25 cellular contexts compared by ENCODE assay signal in the genomic region with DNA sequence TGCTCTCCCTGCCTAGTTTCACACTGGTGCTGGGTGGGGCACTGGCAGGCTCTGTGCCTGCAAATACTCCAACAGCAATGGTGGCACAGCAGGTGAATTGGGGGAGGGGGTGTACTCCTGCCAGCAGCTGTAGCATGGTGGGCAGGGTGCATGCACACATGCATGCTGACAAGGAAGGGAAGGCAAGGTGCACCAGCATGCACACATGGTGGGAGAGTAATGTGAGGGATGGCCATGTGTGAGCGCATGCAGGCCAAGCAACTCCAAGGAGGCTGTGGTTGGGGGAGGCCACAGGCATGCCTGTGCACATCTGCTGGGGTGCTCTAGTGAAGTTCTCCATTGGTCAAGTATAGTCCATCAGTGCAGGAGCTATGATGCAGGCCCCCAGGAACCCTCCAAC. TPM values are rescaled to one million over a fixed set of nuclear protein-coding genes. Genes with fewer than 3 reads are reported as not detected.
A peak's percentile ranks its signal among the peaks of the same experiment; 100 is the strongest.
DNase-seq lines count a peak whose midpoint lies in the region; ATAC-seq and FAIRE-seq lines count a peak whose summit lies in the region.
"Had no signal": no experiment of that assay in that cellular context is flagged by ENCODE, and none has a peak within 500 bp of the region (broad histone marks: within the 10 kb centered on the region; RNA-seq: fewer than 3 reads in every experiment).

No MANE protein-coding gene starts in this region.

- H3K4me2 ChIP-seq in neuronal stem cell (ENCODE audit: insufficient read depth, low read length, poor library complexity, severe bottlenecking), result no peak overlapping the region
- H3K4me2 ChIP-seq: A549; BLaER1 treated with 17β-estradiol and CSF1 and Interleukin-3, amounts not matched to agents 10 nM and 100 nM had no signal

- no peak overlapping the region for H3K4ac ChIP-seq in neuronal stem cell (ENCODE audit: low read length)

- H3K4me1 ChIP-seq in neuronal stem cell (ENCODE audit: control insufficient read depth in 2 of 2, insufficient read depth in 1 of 2, low read depth in 1 of 2, low read length in 2 of 2), result no peaks in the 10 kb centered on the region
- no peaks in the 10 kb centered on the region for H3K4me1 ChIP-seq in aorta (ENCODE audit: control insufficient read depth in 1 of 2, insufficient read depth in 2 of 2, low read length in 2 of 2)
- H3K4me1 ChIP-seq: A549; BE2C; BLaER1 treated with 17β-estradiol and CSF1 and Interleukin-3, amounts not matched to agents 10 nM and 100 nM had no signal

- H3K27me3 Mint-ChIP-seq in stimulated activated naive CD8-positive, alpha-beta T cell treated with anti-CD3 and anti-CD28 coated beads, Interleukin-15, amount 100 ng/mL, for 72 hours, result peaks cover 14% of the 10 kb centered on the region

- H4K91ac ChIP-seq in neuronal stem cell (ENCODE audit: low read depth, low read length, poor library complexity), result no peak overlapping the region

- H3K23ac ChIP-seq in neuronal stem cell (ENCODE audit: low read depth, low read length, poor library complexity), result no peak overlapping the region

- no peak overlapping the region for H3K27ac Mint-ChIP-seq in stimulated activated naive CD8-positive, alpha-beta T cell treated with anti-CD3 and anti-CD28 coated beads, Interleukin-15, amount 100 ng/mL, for 72 hours
- H3K27ac Mint-ChIP-seq in stimulated activated effector memory CD8-positive, alpha-beta T cell treated with anti-CD3 and anti-CD28 coated beads, Interleukin-12 subunit alpha, Interleukin-12 subunit beta, amount 100 ng/mL, for 72 hours, result no peak overlapping the region
- H3K27ac Mint-ChIP-seq: CD4-positive, alpha-beta T cell had no signal

- H3K9me3 Mint-ChIP-seq in stimulated activated naive CD8-positive, alpha-beta T cell treated with anti-CD3 and anti-CD28 coated beads, Interleukin-15, amount 100 ng/mL, for 72 hours, result peaks cover 8 to 16% of the 10 kb centered on the region in 2 donors
- peaks cover 7% of the 10 kb centered on the region for H3K9me3 Mint-ChIP-seq in stimulated activated effector memory CD8-positive, alpha-beta T cell treated with anti-CD3 and anti-CD28 coated beads, Interleukin-12 subunit alpha, Interleukin-12 subunit beta, amount 100 ng/mL, for 72 hours

- H3K4me3 Mint-ChIP-seq in stimulated activated naive CD8-positive, alpha-beta T cell treated with anti-CD3 and anti-CD28 coated beads, Interleukin-15, amount 100 ng/mL, for 72 hours, result no peak overlapping the region
- H3K4me3 Mint-ChIP-seq in stimulated activated effector memory CD8-positive, alpha-beta T cell treated with anti-CD3 and anti-CD28 coated beads, Interleukin-12 subunit alpha, Interleukin-12 subunit beta, amount 100 ng/mL, for 72 hours, result no peak overlapping the region
- H3K4me3 Mint-ChIP-seq: CD14-positive monocyte; CD4-positive, alpha-beta T cell; CD8-positive, alpha-beta memory T cell had no signal

- no peak overlapping the region for H2BK120ac ChIP-seq in neuronal stem cell (ENCODE audit: low read depth, low read length)

- H2AFZ ChIP-seq in neuronal stem cell (ENCODE audit: low read length), result no peak overlapping the region

- no peak overlapping the region for H2BK15ac ChIP-seq in neuronal stem cell (ENCODE audit: low read length)

- no peak overlapping the region for H2BK5ac ChIP-seq in neuronal stem cell (ENCODE audit: low read length)

- no peaks in the 10 kb centered on the region for H3K79me1 ChIP-seq in neuronal stem cell (ENCODE audit: low read depth, low read length)

- H3K27ac ChIP-seq in neuronal stem cell (replicated peaks; ENCODE audit: low read length) (no peak overlapping the region), aorta (ENCODE audit: low read depth in 1 of 2, low read length in 2 of 2) (no peak overlapping the region)
- H3K27ac ChIP-seq: A549; BLaER1 treated with 17β-estradiol and CSF1 and Interleukin-3, amounts not matched to agents 10 nM and 100 nM had no signal

- H3K36me3 Mint-ChIP-seq in stimulated activated effector memory CD8-positive, alpha-beta T cell treated with anti-CD3 and anti-CD28 coated beads, Interleukin-12 subunit alpha, Interleukin-12 subunit beta, amount 100 ng/mL, for 72 hours, result no peaks in the 10 kb centered on the region
- H3K36me3 Mint-ChIP-seq: CD14-positive monocyte; CD8-positive, alpha-beta memory T cell had no signal

- peak; percentile 15 for ATAC-seq in stimulated activated naive CD8-positive, alpha-beta T cell treated with anti-CD3 and anti-CD28 coated beads, Interleukin-15, amount 100 ng/mL, for 72 hours
- ATAC-seq in stimulated activated naive CD8-positive, alpha-beta T cell treated with anti-CD3 and anti-CD28 coated beads, Interleukin-15, Interleukin-2, amounts not matched to agents 100 U/mL and 50 U/mL, for 24 hours, result no peak
- peak; percentile 51 for ATAC-seq in stimulated activated effector memory CD8-positive, alpha-beta T cell treated with anti-CD3 and anti-CD28 coated beads, Interleukin-12 subunit alpha, Interleukin-12 subunit beta, amount 100 ng/mL, for 72 hours
- ATAC-seq in aorta (ENCODE audit: low FRiP score), result peak; percentile 38
- ATAC-seq: A549, GM12878 had no signal

- no peak overlapping the region for H3K9ac ChIP-seq in neuronal stem cell (ENCODE audit: low read depth, low read length, poor library complexity)
- H3K9ac ChIP-seq: BLaER1 treated with 17β-estradiol and CSF1 and Interleukin-3, amounts not matched to agents 10 nM and 100 nM had no signal

- peak overlapping the region; percentile 58 for H2BK12ac ChIP-seq in neuronal stem cell (ENCODE audit: low read length)

- FAIRE-seq in frontal cortex (lab: Jason Lieb, UNC), result no peak
- FAIRE-seq: A549, D721Med, GM12878, GM18507 had no signal

- no peaks in the 10 kb centered on the region for H3K4me1 Mint-ChIP-seq in stimulated activated naive CD8-positive, alpha-beta T cell treated with anti-CD3 and anti-CD28 coated beads, Interleukin-15, amount 100 ng/mL, for 72 hours
- no peaks in the 10 kb centered on the region for H3K4me1 Mint-ChIP-seq in stimulated activated effector memory CD8-positive, alpha-beta T cell treated with anti-CD3 and anti-CD28 coated beads, Interleukin-12 subunit alpha, Interleukin-12 subunit beta, amount 100 ng/mL, for 72 hours
- H3K4me1 Mint-ChIP-seq: CD14-positive monocyte; CD8-positive, alpha-beta memory T cell had no signal

- no peaks in the 10 kb centered on the region for H3K27me3 ChIP-seq in neuronal stem cell (ENCODE audit: control insufficient read depth in 3 of 3, insufficient read depth in 3 of 3, low read depth in 1 of 3, low read length in 3 of 3)
- no peaks in the 10 kb centered on the region for H3K27me3 ChIP-seq in aorta (ENCODE audit: control insufficient read depth in 1 of 2, insufficient read depth in 2 of 2, low read length in 1 of 2)
- H3K27me3 ChIP-seq: BE2C; BLaER1 treated with 17β-estradiol and CSF1 and Interleukin-3, amounts not matched to agents 10 nM and 100 nM had no signal

- no peak overlapping the region for H2AK5ac ChIP-seq in neuronal stem cell (ENCODE audit: low read depth, low read length)

- no peak overlapping the region for H3K14ac ChIP-seq in neuronal stem cell (ENCODE audit: low read length)

- H3K18ac ChIP-seq in neuronal stem cell (ENCODE audit: low read length), result peak overlapping the region; percentile 80

- H3K4me3 ChIP-seq in neuronal stem cell (ENCODE audit: low read length in 2 of 2), result no peak overlapping the region
- H3K4me3 ChIP-seq in aorta (ENCODE audit: low read length in 2 of 2), result no peak overlapping the region
- H3K4me3 ChIP-seq: A549; BLaER1 treated with 17β-estradiol and CSF1 and Interleukin-3, amounts not matched to agents 10 nM and 100 nM; GM12878 had no signal

- DNase-seq in stimulated activated naive CD8-positive, alpha-beta T cell treated with anti-CD3 and anti-CD28 coated beads, Interleukin-15, amount 100 ng/mL, for 72 hours, result no peak
- DNase-seq in stimulated activated naive CD8-positive, alpha-beta T cell treated with anti-CD3 and anti-CD28 coated beads, Interleukin-15, Interleukin-2, amounts not matched to agents 100 U/mL and 50 U/mL, for 24 hours, result no peak
- DNase-seq in neuronal stem cell (ENCODE audit: low spot score), result no peak
- no peak for DNase-seq in stimulated activated effector memory CD8-positive, alpha-beta T cell treated with anti-CD3 and anti-CD28 coated beads, Interleukin-12 subunit alpha, Interleukin-12 subunit beta, amount 100 ng/mL, for 72 hours (ENCODE audit: low spot score in 2 of 2)
- peak in 1 of 2 donors; percentile 51 for DNase-seq in aorta
- no peak for DNase-seq in cortex of kidney (lab: John Stamatoyannopoulos, UW)
- no peak for DNase-seq in GM19238 (ENCODE audit: insufficient read length, low spot score)
- no peak for DNase-seq in frontal cortex (ENCODE audit: low spot score in 2 of 2)
- DNase-seq: 8988T; ACHN; AML-193; BE2C; CD4-positive, alpha-beta T cell; CD8-positive, alpha-beta memory T cell; DMS 273 treated with DMSO at 0.1 percent for 48 hours; DMS79; GDM1; GOT3; H7 had no signal

- no peak overlapping the region for H4K8ac ChIP-seq in neuronal stem cell (ENCODE audit: low read depth, low read length)

- no peaks in the 10 kb centered on the region for H3K36me3 ChIP-seq in neuronal stem cell (replicated peaks in 1 of 2; ENCODE audit: control insufficient read depth in 2 of 2, insufficient read depth in 2 of 2, low read length in 2 of 2)
- H3K36me3 ChIP-seq in aorta (ENCODE audit: control insufficient read depth in 1 of 2, insufficient read depth in 2 of 2, low read length in 1 of 2), result peaks cover 0 to 2% of the 10 kb centered on the region in 2 donors
- H3K36me3 ChIP-seq: BE2C; BLaER1 treated with 17β-estradiol and CSF1 and Interleukin-3, amounts not matched to agents 10 nM and 100 nM had no signal

- no CpG with 5 or more reads among the region's 1 CpG for WGBS in neuronal stem cell (ENCODE audit: extremely low coverage in 2 of 2, insufficient read length in 2 of 2, insufficient replicate concordance in 1 of 2), 2 donors
- WGBS in aorta, 2 donors, result 92 to 100% methylated on average over 1 of the region's 1 CpG

- intact Hi-C loops in aorta (cut with DNase I), result no loop called here

- no peaks in the 10 kb centered on the region for H3K9me3 ChIP-seq in neuronal stem cell (replicated peaks in 1 of 2; ENCODE audit: control insufficient read depth in 2 of 2, insufficient read depth in 1 of 2, low read depth in 1 of 2, low read length in 2 of 2)
- H3K9me3 ChIP-seq in aorta (ENCODE audit: control insufficient read depth, low read length), result peaks cover 2% of the 10 kb centered on the region
- H3K9me3 ChIP-seq: BE2C had no signal

RNA-seq across cellular contexts. Expression of gene INPP4B, which starts 54.5 kb away (rescaled TPM):
- 0.45 TPM for polyA plus RNA-seq in neuronal stem cell (2013, experiment 1 of 2)
- 0.43 TPM for polyA plus RNA-seq in neuronal stem cell (2013, experiment 2 of 2)
- 10 to 100 TPM; 29.7 to 36.8 TPM for total RNA-seq in aorta
- polyA plus RNA-seq in aorta, result 10 to 100 TPM in 1 of 2 donors, 1 to 10 TPM in 1; 3.3 to 11.6 TPM
- 8.2 TPM for total RNA-seq in frontal cortex
